Comparison of ENCODE assay signal across 8 cellular contexts in genomic region chr5:143008809-143009521, GRCh38.
DNase-seq lines count a peak whose midpoint lies in the region; ATAC-seq and TF ChIP-seq lines count a peak whose summit lies in the region.

No MANE protein-coding gene starts in this region.

- H3K4me1 ChIP-seq in heart left ventricle = peaks cover 0 to 67% (median 37%) of the 10 kb centered on the region in 12 donors

- H3K27ac ChIP-seq in heart left ventricle = peak overlapping the region in 5 of 12 donors; percentile 13 to 64 (median 35)

- ATAC-seq in GM18508 (IDR thresholded peaks at IDR 0.05; ENCODE audit: insufficient read depth, unreplicated experiment) = peak; percentile 66
- peak; percentile 79 for ATAC-seq in HG02642 (IDR thresholded peaks at IDR 0.05; ENCODE audit: poor library complexity, unreplicated experiment)
- ATAC-seq in activated T-cell treated with anti-CD3 and anti-CD28 coated beads, Interleukin-2, amount 50 U/mL, for 4 hours = peak; percentile 93 to 97
- peak in 3 of 4 donors; percentile 29 to 53 (median 42) for ATAC-seq in heart left ventricle

- no peaks in the 10 kb centered on the region for H3K27me3 Mint-ChIP-seq in activated T-cell treated with anti-CD3 and anti-CD28 coated beads, Interleukin-2, amount 50 U/mL, for 4 hours (ENCODE audit: low read depth)

- peaks cover 0 to under 1% (median 0%) of the 10 kb centered on the region in 9 donors for H3K36me3 ChIP-seq in heart left ventricle

- no peaks in the 10 kb centered on the region for H3K9me3 ChIP-seq in heart left ventricle

- H3K27me3 ChIP-seq in heart left ventricle = no peaks in the 10 kb centered on the region

- H3K4me3 Mint-ChIP-seq in activated T-cell treated with anti-CD3 and anti-CD28 coated beads, Interleukin-2, amount 50 U/mL, for 4 hours = peak overlapping the region; percentile 0

- peaks cover 7% of the 10 kb centered on the region for H3K36me3 Mint-ChIP-seq in activated T-cell treated with anti-CD3 and anti-CD28 coated beads, Interleukin-2, amount 50 U/mL, for 4 hours (ENCODE audit: insufficient read depth)

- TF ChIP-seq POLR2A in heart left ventricle (IDR thresholded peaks at IDR 0.05) = no peak

- no peak for TF ChIP-seq CTCF in heart left ventricle (IDR thresholded peaks at IDR 0.05)

- 73 to 79% (median 75%) methylated on average over 10 of the region's 10 CpGs for WGBS in heart left ventricle, 4 donors

- intact Hi-C loops in heart left ventricle (cut with DNase I) = loop anchor here in 7 of 10 donors (5.0 to 10.0 kb wide), 10 partner anchors 56 to 1136 kb away; partner anchors contain the start of gene NR3C1 (in 2 of the 7)

- no peak overlapping the region for H3K4me3 ChIP-seq in heart left ventricle

- DNase-seq in NCI-H345 treated with DMSO at 0.1 percent for 48 hours (lab: John Stamatoyannopoulos, UW; ENCODE audit: unreplicated experiment) (peak; percentile 9), heart left ventricle (peak in 2 of 5 donors; percentile 26 to 39), KG1 (lab: John Stamatoyannopoulos, UW) (no peak), UCSD-AML1 (lab: John Stamatoyannopoulos, UW; ENCODE audit: unreplicated experiment) (no peak)
- peak; percentile 66 for DNase-seq in activated T-cell treated with anti-CD3 and anti-CD28 coated beads, Interleukin-2, amount 50 U/mL, for 4 hours
- peak; percentile 21 to 54 (median 38) for DNase-seq in stimulated activated CD4-positive, alpha-beta T cell treated with anti-CD3 and anti-CD28 coated beads, TNF-alpha, amount 100 ng/mL, for 1 hour (ENCODE audit: low read depth in 3 of 3, low spot score in 1 of 3)

- H3K9me3 Mint-ChIP-seq in activated T-cell treated with anti-CD3 and anti-CD28 coated beads, Interleukin-2, amount 50 U/mL, for 4 hours = peaks cover 3% of the 10 kb centered on the region

- peaks cover 65% of the 10 kb centered on the region for H3K4me1 Mint-ChIP-seq in activated T-cell treated with anti-CD3 and anti-CD28 coated beads, Interleukin-2, amount 50 U/mL, for 4 hours (ENCODE audit: low read depth)

Comparison
In these comparisons a context has a peak if more than half of its experiments do, and no peak if none do; other contexts are left out.
1. ATAC-seq: peak in every context shown above with its lines; median percentile 95 in activated T-cell treated with anti-CD3 and anti-CD28 coated beads, Interleukin-2, amount 50 U/mL, for 4 hours; 79 in HG02642; 66 in GM18508; 42 in heart left ventricle.
2. DNase-seq: peak in NCI-H345 treated with DMSO at 0.1 percent for 48 hours (single experiment), activated T-cell treated with anti-CD3 and anti-CD28 coated beads, Interleukin-2, amount 50 U/mL, for 4 hours (single experiment) and stimulated activated CD4-positive, alpha-beta T cell treated with anti-CD3 and anti-CD28 coated beads, TNF-alpha, amount 100 ng/mL, for 1 hour (3 of 3); none in KG1 (single experiment) and UCSD-AML1 (single experiment).